7 cellular contexts compared by ENCODE assay signal in the genomic region with DNA sequence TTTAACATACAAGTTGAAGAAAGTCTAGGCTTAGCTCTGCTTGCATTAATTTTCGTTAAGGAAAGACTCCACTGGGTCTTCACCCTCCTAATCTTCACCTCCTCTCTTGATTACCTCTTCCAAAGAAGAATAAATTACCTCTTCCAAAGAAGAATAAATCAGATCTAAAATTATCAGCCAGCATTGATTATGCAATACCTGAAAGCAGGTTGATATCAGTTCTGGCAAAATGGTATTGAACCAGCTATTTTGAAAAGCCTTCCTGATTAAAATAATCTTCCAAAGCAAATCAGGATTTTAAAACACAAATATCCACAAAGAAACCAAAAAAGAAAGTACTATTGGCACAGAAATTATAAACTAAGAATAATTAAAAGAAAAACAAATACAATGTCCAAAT. TPM values are rescaled to one million over a fixed set of nuclear protein-coding genes. Genes with fewer than 3 reads are reported as not detected.
"Had no signal": no experiment of that assay in that cellular context is flagged by ENCODE, and none has a peak within 500 bp of the region (broad histone marks: within the 10 kb centered on the region; RNA-seq: fewer than 3 reads in every experiment).

No MANE protein-coding gene starts in this region.

- H3K9me3 Mint-ChIP-seq: H9, IgD-negative memory B cell had no signal

- H3K4me1 Mint-ChIP-seq: H9, IgD-negative memory B cell had no signal

- H3K27ac ChIP-seq: GM23248 had no signal

- H3K27ac Mint-ChIP-seq: H9, IgD-negative memory B cell had no signal

- H3K4me3 Mint-ChIP-seq: H9, IgD-negative memory B cell had no signal

- H3K36me3 Mint-ChIP-seq: IgD-negative memory B cell had no signal

- DNase-seq: GM23248, GOT3, H9, HCEC 1CT, KBM-7 had no signal

- H3K27me3 Mint-ChIP-seq: IgD-negative memory B cell had no signal

RNA-seq across cellular contexts. Expression of a gene that starts 36.9 kb away (rescaled TPM):
- total RNA-seq: GM23248, HT-29 had no signal

RNA-seq across cellular contexts. Expression of a gene that starts 37.5 kb away (rescaled TPM):
- total RNA-seq: GM23248, H9, HT-29 had no signal
